In the genomic region with DNA sequence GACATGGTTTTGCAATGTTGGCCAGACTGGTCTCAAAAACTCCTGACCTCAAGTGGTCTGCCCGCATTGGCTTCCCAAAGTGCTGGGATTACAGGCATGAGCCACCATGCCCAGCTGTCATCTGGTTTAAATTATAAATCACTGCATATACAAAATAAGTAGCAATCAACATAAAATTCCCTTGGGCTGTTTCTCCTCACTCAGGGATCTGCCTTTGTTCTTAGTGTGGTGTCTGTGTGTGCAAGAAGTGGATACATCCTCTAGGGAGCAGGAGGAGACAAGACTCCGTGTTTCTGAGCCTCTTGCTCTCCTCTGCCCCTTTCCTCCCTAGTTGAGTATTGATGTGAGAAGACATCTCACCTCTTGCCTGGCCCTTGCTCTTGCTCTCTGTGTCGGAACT, we compare ENCODE assay signal across 13 cellular contexts.
DNase-seq lines count a peak whose midpoint lies in the region; ATAC-seq and TF ChIP-seq lines count a peak whose summit lies in the region.
"Had no signal": no experiment of that assay in that cellular context is flagged by ENCODE, and none has a peak within 500 bp of the region (broad histone marks: within the 10 kb centered on the region; RNA-seq: fewer than 3 reads in every experiment).

No MANE protein-coding gene starts in this region.

- H3K9me3 ChIP-seq in cardiac muscle cell (ENCODE audit: low read depth), result no peaks in the 10 kb centered on the region
- no peaks in the 10 kb centered on the region for H3K9me3 ChIP-seq in PC-3 (ENCODE audit: low read length)
- H3K9me3 ChIP-seq: BE2C had no signal

- no peaks in the 10 kb centered on the region for H3K9me2 ChIP-seq in PC-3 (replicated peaks; ENCODE audit: low read length)

- H3K36me3 ChIP-seq in cardiac muscle cell, result no peaks in the 10 kb centered on the region
- no peaks in the 10 kb centered on the region for H3K36me3 ChIP-seq in PC-3 (ENCODE audit: low read depth, low read length)
- H3K36me3 ChIP-seq: BE2C had no signal

- no peak for TF ChIP-seq CTCF in cardiac muscle cell (IDR thresholded peaks at IDR 0.05; ENCODE audit: low read depth, low read length)
- peak; percentile 52 for TF ChIP-seq CTCF in PC-3 (conservative IDR thresholded peaks at IDR 0.05; ENCODE audit: low read depth, low read length)
- TF ChIP-seq CTCF in epithelial cell of esophagus (IDR thresholded peaks at IDR 0.05; ENCODE audit: insufficient read depth, low read depth, low read length, missing control alignments), result peak; percentile 66

- H3K4me3 ChIP-seq in cardiac muscle cell (no peak overlapping the region), PC-3 (ENCODE audit: low read length) (no peak overlapping the region), epithelial cell of esophagus (ENCODE audit: low read length) (no peak overlapping the region)
- H3K4me3 ChIP-seq: coronary artery had no signal

- CTCF ChIA-PET in PC-3 (lab: Charles Lee), result no interaction called here

- H3K9ac ChIP-seq in PC-3 (ENCODE audit: low read length), result no peak overlapping the region

- H3K4me1 ChIP-seq in cardiac muscle cell (ENCODE audit: low read depth), result no peaks in the 10 kb centered on the region
- H3K4me1 ChIP-seq in PC-3 (ENCODE audit: insufficient read depth, low read length), result peaks cover 4% of the 10 kb centered on the region
- H3K4me1 ChIP-seq: BE2C had no signal

- no TSS peak for BruUV-seq in PC-3 (replicated peaks; lab: Mats Ljungman, UMichigan)

- ATAC-seq in Right ventricle myocardium superior (ENCODE audit: poor library complexity) (no peak), PC-3 (peak; percentile 72), GM19351 (IDR thresholded peaks at IDR 0.05; ENCODE audit: unreplicated experiment) (no peak)
- ATAC-seq: activated T-cell treated with anti-CD3 and anti-CD28 coated beads, Interleukin-2, amount 50 U/mL, for 4 hours; naive thymus-derived CD4-positive, alpha-beta T cell had no signal

- DNase-seq in cardiac muscle cell (ENCODE audit: low read depth in 1 of 2, low spot score in 1 of 2) (peak; percentile 20 to 29), Right ventricle myocardium superior (no peak), PC-3 (peak; percentile 41), epithelial cell of esophagus (ENCODE audit: low read depth) (peak; percentile 63), retina (peak; percentile 28), T-helper 2 cell (no peak), posterior cingulate gyrus (no peak)
- DNase-seq: activated T-cell treated with anti-CD3 and anti-CD28 coated beads, Interleukin-2, amount 50 U/mL, for 4 hours; BE2C; naive thymus-derived CD4-positive, alpha-beta T cell; NCI-H446 treated with DMSO at 0.1 percent for 48 hours had no signal

- H2AFZ ChIP-seq in PC-3 (ENCODE audit: low read length), result no peak overlapping the region

- POLR2A ChIA-PET in PC-3 (lab: Charles Lee; ENCODE audit: unreplicated experiment), result no interaction called here

- H4K20me1 ChIP-seq in PC-3 (ENCODE audit: low read length), result no peaks in the 10 kb centered on the region

- no peaks in the 10 kb centered on the region for H3K79me2 ChIP-seq in PC-3 (ENCODE audit: low read length)

- H3F3A ChIP-seq in PC-3 (ENCODE audit: low read length, unreplicated experiment), result no peaks in the 10 kb centered on the region

- intact Hi-C loops in Right ventricle myocardium superior (cut with DNase I) (loop anchor here (5.0 kb wide), 1 partner anchor 99 kb away; no protein-coding TSS in a partner anchor), PC-3 (cut with micrococcal nuclease) (no loop called here), posterior cingulate gyrus (cut with DNase I) (loop anchor here (5.0 kb wide), 1 partner anchor 221 kb away; no protein-coding TSS in a partner anchor)

- H3K27ac ChIP-seq in cardiac muscle cell (no peak overlapping the region), PC-3 (ENCODE audit: low read length) (no peak overlapping the region)

- H3K4me2 ChIP-seq in PC-3 (ENCODE audit: low read length), result no peak overlapping the region

- no peaks in the 10 kb centered on the region for H3K27me3 ChIP-seq in cardiac muscle cell
- no peaks in the 10 kb centered on the region for H3K27me3 ChIP-seq in PC-3 (ENCODE audit: low read length)
- H3K27me3 ChIP-seq: BE2C had no signal

Comparison
In these comparisons a context has a peak if more than half of its experiments do, and no peak if none do; other contexts are left out.
1. DNase-seq: peak in cardiac muscle cell (2 of 2), PC-3 (single experiment), epithelial cell of esophagus (single experiment) and retina (single experiment); none in Right ventricle myocardium superior (single experiment), T-helper 2 cell (0 of 5) and posterior cingulate gyrus (0 of 10).